In genomic region chr3:62098646-62099365, GRCh38 we compare ENCODE assay signal across 17 cellular contexts.
A peak's percentile ranks its signal among the peaks of the same experiment; 100 is the strongest.
DNase-seq lines count a peak whose midpoint lies in the region; ATAC-seq and TF ChIP-seq lines count a peak whose summit lies in the region.
"Had no signal": no experiment of that assay in that cellular context is flagged by ENCODE, and none has a peak within 500 bp of the region (broad histone marks: within the 10 kb centered on the region; RNA-seq: fewer than 3 reads in every experiment).

No MANE protein-coding gene starts in this region.

- TF ChIP-seq EP300 in SK-N-SH (IDR thresholded peaks at IDR 0.05; ENCODE audit: borderline replicate concordance in 1 of 2, low read depth in 1 of 2, low read length in 1 of 2) = no peak

- H3K4me2 ChIP-seq in SK-N-SH = no peak overlapping the region

- H3K36me3 ChIP-seq in left ventricle myocardium inferior (no peaks in the 10 kb centered on the region), SK-N-SH (replicated peaks in 1 of 2; ENCODE audit: control insufficient read depth in 1 of 2, insufficient read depth in 2 of 2, low read length in 1 of 2) (no peaks in the 10 kb centered on the region), esophagus squamous epithelium (no peaks in the 10 kb centered on the region)

- intact Hi-C loops in left ventricle myocardium inferior (cut with micrococcal nuclease) (no loop called here), Right ventricle myocardium inferior (cut with DNase I) (loop anchor here (5.0 kb wide), 1 partner anchor 58 kb away; no protein-coding TSS in a partner anchor), esophagus squamous epithelium (cut with DNase I) (no loop called here)

- H3K4me1 ChIP-seq in left ventricle myocardium inferior (peaks cover 84% of the 10 kb centered on the region), SK-N-SH (ENCODE audit: control insufficient read depth in 1 of 2, insufficient read depth in 2 of 2, low read depth in 1 of 2, low read length in 1 of 2) (no peaks in the 10 kb centered on the region; a peak in 1 of 4 replicates), esophagus squamous epithelium (peaks cover 0 to 15% (median 0%) of the 10 kb centered on the region in 3 donors)

- H3K4me1 Mint-ChIP-seq in WTC11 (0 out of 2 replicates have a peak, but pooled peaks cover 2% of the 10 kb centered on the region), progenitor cell of endocrine pancreas (ENCODE audit: low read depth) (peaks cover 3% of the 10 kb centered on the region)

- H2AFZ ChIP-seq in SK-N-SH (ENCODE audit: low read depth) = no peak overlapping the region

- H3F3A ChIP-seq in SK-N-SH (replicated peaks; ENCODE audit: insufficient read depth) = no peaks in the 10 kb centered on the region

- H3K27me3 ChIP-seq in left ventricle myocardium inferior (ENCODE audit: low read depth) (no peaks in the 10 kb centered on the region), SK-N-SH (ENCODE audit: insufficient read depth) (no peaks in the 10 kb centered on the region), esophagus squamous epithelium (no peaks in the 10 kb centered on the region)

- POLR2A ChIA-PET in WTC11 (lab: Charles Lee) (no interaction called here), SK-N-SH (lab: Yijun Ruan, JAX) (no interaction called here)

- CTCF ChIA-PET in WTC11 (lab: Charles Lee) = interaction anchor here (0.8 kb wide), 1 partner anchor 11 kb away, joined by 5 read pairs; no protein-coding TSS in a partner anchor
- CTCF ChIA-PET in SK-N-SH (lab: Yijun Ruan, JAX) = no interaction called here

- H3K4me3 ChIP-seq in left ventricle myocardium inferior = no peak overlapping the region
- no peak overlapping the region for H3K4me3 ChIP-seq in SK-N-SH (ENCODE audit: low read depth in 2 of 2, low read length in 1 of 2)
- no peak overlapping the region for H3K4me3 ChIP-seq in esophagus squamous epithelium

- no peaks in the 10 kb centered on the region; the same call in none of the 2 replicates for H4K20me1 ChIP-seq in SK-N-SH (ENCODE audit: insufficient read depth)

- no peaks in the 10 kb centered on the region for H3K9me3 ChIP-seq in left ventricle myocardium inferior (replicated peaks)
- no peaks in the 10 kb centered on the region for H3K9me3 ChIP-seq in SK-N-SH
- no peaks in the 10 kb centered on the region for H3K9me3 ChIP-seq in esophagus squamous epithelium

- H3K27ac ChIP-seq in left ventricle myocardium inferior (replicated peaks) (peak overlapping the region; percentile 89), SK-N-SH (ENCODE audit: low read depth in 2 of 2, low read length in 1 of 2) (no peak overlapping the region), esophagus squamous epithelium (no peak overlapping the region)
- H3K27ac ChIP-seq: C4-2B had no signal

- peak overlapping the region; percentile 58; the same call in 1 of the 2 replicates for H3K27ac Mint-ChIP-seq in WTC11
- peak overlapping the region; percentile 63 for H3K27ac Mint-ChIP-seq in progenitor cell of endocrine pancreas

- TF ChIP-seq CTCF in left ventricle myocardium inferior (IDR thresholded peaks at IDR 0.05; ENCODE audit: borderline replicate concordance) = no peak
- no peak for TF ChIP-seq CTCF in WTC11 (IDR thresholded peaks at IDR 0.05)
- TF ChIP-seq CTCF in progenitor cell of endocrine pancreas (IDR thresholded peaks at IDR 0.05; ENCODE audit: unreplicated experiment) = no peak
- no peak for TF ChIP-seq CTCF in SK-N-SH (IDR thresholded peaks at IDR 0.05)
- no peak for TF ChIP-seq CTCF in esophagus squamous epithelium (IDR thresholded peaks at IDR 0.05)

- ATAC-seq in Right ventricle myocardium inferior = no peak
- no peak for ATAC-seq in WTC11

- H3K9ac ChIP-seq in SK-N-SH = no peak overlapping the region

- H3K9me3 Mint-ChIP-seq in WTC11 (no peaks in the 10 kb centered on the region), progenitor cell of endocrine pancreas (ENCODE audit: low read depth) (no peaks in the 10 kb centered on the region)

- no peak for TF ChIP-seq POLR2A in esophagus squamous epithelium (IDR thresholded peaks at IDR 0.05)

- WGBS in SK-N-SH (ENCODE audit: low lambda C conversion rate) = 86% methylated on average over 4 of the region's 4 CpGs
- WGBS in esophagus squamous epithelium, 2 donors = 91 to 94% methylated on average over 4 of the region's 4 CpGs

- no peaks in the 10 kb centered on the region for H3K27me3 Mint-ChIP-seq in WTC11 (ENCODE audit: low read depth)
- H3K27me3 Mint-ChIP-seq in progenitor cell of endocrine pancreas = no peaks in the 10 kb centered on the region

- H3K36me3 Mint-ChIP-seq in WTC11 (no peaks in the 10 kb centered on the region), progenitor cell of endocrine pancreas (ENCODE audit: insufficient read depth) (no peaks in the 10 kb centered on the region)

- TF ChIP-seq RAD21 in SK-N-SH (IDR thresholded peaks at IDR 0.05; ENCODE audit: low read length) = no peak

- no peaks in the 10 kb centered on the region for H3K79me2 ChIP-seq in SK-N-SH (ENCODE audit: insufficient read depth)

- no peaks in the 10 kb centered on the region for H3K9me2 ChIP-seq in SK-N-SH

- no peak for DNase-seq in left ventricle myocardium inferior
- DNase-seq in Right ventricle myocardium inferior (ENCODE audit: missing footprints) = no peak
- DNase-seq in WTC11 (ENCODE audit: low spot score) = no peak
- DNase-seq in progenitor cell of endocrine pancreas (ENCODE audit: low spot score, unreplicated experiment) = no peak
- DNase-seq in NCI-H524 treated with DMSO at 0.1 percent for 48 hours (lab: John Stamatoyannopoulos, UW) = no peak
- no peak for DNase-seq in SK-N-SH
- no peak for DNase-seq in activated CD4-positive, alpha-beta T cell treated with anti-CD3 and anti-CD28 coated beads, Interleukin-2, amount 50 U/mL, for 48 hours
- DNase-seq in esophagus squamous epithelium (lab: John Stamatoyannopoulos, UW) = no peak
- DNase-seq: 8988T, DMS153, EL, GOT3, KG1, NCI-H1436, NCI-H2029, NCI-H510A had no signal

- H3K4me3 Mint-ChIP-seq in WTC11 (no peak overlapping the region), progenitor cell of endocrine pancreas (ENCODE audit: low read depth) (no peak overlapping the region)

TF ChIP-seq in WTC11, 78 proteins besides CTCF, POLR2A, EP300 and RAD21 (continues in another document):
- no peak for TF ChIP-seq ZBTB21 (CRISPR knock-in tag; IDR thresholded peaks at IDR 0.05; ENCODE audit: borderline replicate concordance)
- TF ChIP-seq, protein P1, sequence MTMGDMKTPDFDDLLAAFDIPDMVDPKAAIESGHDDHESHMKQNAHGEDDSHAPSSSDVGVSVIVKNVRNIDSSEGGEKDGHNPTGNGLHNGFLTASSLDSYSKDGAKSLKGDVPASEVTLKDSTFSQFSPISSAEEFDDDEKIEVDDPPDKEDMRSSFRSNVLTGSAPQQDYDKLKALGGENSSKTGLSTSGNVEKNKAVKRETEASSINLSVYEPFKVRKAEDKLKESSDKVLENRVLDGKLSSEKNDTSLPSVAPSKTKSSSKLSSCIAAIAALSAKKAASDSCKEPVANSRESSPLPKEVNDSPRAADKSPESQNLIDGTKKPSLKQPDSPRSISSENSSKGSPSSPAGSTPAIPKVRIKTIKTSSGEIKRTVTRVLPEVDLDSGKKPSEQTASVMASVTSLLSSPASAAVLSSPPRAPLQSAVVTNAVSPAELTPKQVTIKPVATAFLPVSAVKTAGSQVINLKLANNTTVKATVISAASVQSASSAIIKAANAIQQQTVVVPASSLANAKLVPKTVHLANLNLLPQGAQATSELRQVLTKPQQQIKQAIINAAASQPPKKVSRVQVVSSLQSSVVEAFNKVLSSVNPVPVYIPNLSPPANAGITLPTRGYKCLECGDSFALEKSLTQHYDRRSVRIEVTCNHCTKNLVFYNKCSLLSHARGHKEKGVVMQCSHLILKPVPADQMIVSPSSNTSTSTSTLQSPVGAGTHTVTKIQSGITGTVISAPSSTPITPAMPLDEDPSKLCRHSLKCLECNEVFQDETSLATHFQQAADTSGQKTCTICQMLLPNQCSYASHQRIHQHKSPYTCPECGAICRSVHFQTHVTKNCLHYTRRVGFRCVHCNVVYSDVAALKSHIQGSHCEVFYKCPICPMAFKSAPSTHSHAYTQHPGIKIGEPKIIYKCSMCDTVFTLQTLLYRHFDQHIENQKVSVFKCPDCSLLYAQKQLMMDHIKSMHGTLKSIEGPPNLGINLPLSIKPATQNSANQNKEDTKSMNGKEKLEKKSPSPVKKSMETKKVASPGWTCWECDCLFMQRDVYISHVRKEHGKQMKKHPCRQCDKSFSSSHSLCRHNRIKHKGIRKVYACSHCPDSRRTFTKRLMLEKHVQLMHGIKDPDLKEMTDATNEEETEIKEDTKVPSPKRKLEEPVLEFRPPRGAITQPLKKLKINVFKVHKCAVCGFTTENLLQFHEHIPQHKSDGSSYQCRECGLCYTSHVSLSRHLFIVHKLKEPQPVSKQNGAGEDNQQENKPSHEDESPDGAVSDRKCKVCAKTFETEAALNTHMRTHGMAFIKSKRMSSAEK (CRISPR knock-in tag; IDR thresholded peaks at IDR 0.05; ENCODE audit: borderline replicate concordance) = no peak

TF ChIP-seq in SK-N-SH, 30 proteins besides CTCF, POLR2A, EP300 and RAD21 (continues in another document):
- TF ChIP-seq YY1 (IDR thresholded peaks at IDR 0.05; ENCODE audit: low read depth) (no peak), MXI1 (IDR thresholded peaks at IDR 0.05; ENCODE audit: low read depth, low read length) (no peak), FOXM1 (IDR thresholded peaks at IDR 0.05; ENCODE audit: low read depth) (no peak), GATA2 (CRISPR knock-in tag; IDR thresholded peaks at IDR 0.05) (no peak), RFX5 (IDR thresholded peaks at IDR 0.05; ENCODE audit: low read length) (no peak), EZH2phosphoT487 (IDR thresholded peaks at IDR 0.05; ENCODE audit: borderline replicate concordance, low read depth) (no peak), FOXJ3 (CRISPR knock-in tag; IDR thresholded peaks at IDR 0.05) (no peak)
- TF ChIP-seq, protein P2, sequence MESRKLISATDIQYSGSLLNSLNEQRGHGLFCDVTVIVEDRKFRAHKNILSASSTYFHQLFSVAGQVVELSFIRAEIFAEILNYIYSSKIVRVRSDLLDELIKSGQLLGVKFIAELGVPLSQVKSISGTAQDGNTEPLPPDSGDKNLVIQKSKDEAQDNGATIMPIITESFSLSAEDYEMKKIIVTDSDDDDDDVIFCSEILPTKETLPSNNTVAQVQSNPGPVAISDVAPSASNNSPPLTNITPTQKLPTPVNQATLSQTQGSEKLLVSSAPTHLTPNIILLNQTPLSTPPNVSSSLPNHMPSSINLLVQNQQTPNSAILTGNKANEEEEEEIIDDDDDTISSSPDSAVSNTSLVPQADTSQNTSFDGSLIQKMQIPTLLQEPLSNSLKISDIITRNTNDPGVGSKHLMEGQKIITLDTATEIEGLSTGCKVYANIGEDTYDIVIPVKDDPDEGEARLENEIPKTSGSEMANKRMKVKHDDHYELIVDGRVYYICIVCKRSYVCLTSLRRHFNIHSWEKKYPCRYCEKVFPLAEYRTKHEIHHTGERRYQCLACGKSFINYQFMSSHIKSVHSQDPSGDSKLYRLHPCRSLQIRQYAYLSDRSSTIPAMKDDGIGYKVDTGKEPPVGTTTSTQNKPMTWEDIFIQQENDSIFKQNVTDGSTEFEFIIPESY (IDR thresholded peaks at IDR 0.05; ENCODE audit: borderline replicate concordance, low read depth) = no peak
